ENCODE assay signal across 1 cellular context in the genomic region with DNA sequence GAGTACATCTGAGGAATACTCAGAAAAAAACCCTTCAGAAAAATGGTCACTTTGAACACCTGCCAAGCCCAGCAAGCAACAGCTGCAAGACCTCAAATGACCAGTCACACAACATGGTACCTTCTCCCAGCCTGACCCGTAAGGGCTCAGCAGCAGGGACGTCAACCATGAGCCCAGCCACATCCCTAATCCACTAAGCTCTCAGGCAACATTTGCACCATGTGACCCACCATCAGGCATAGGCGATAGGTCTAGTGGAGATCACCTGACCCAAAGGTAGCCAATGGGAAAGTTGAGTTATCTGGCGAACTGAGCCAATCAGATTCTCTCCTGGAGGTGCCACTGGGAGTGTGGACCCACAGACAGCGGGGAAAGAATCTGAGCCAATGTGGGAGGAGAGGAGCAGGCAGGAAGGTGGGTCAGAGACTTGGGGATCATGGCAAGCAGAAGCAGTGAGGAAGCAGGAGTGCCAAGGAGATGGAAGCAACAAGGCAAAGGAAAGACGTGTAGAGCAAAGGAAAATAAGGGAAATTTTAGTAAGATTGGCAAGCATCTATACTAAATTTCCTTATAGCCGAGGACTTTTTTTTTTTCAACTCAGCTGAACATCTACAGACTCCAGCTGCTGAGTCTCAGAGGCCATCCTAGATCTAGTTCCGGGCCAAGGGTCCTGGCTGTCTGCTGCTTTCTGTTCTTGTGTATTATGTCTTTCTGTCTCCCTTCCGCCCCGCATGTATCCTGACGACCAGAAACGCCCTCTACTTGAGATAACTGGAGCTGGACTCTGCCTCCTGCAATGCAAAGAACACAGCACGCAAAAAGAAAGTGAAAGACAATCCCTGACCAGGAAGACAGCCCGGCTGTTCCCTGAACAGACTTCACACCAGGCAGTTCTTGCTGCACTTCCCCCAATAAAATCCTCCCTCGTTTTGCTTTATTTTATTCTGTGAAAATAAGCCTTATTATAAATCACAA.
TF ChIP-seq lines count a peak whose summit lies in the region.

No MANE protein-coding gene starts in this region.

TF ChIP-seq in HepG2, 621 proteins besides CTCF, POLR2A, EP300 and RAD21 (continued from another document and continues in another):
- TF ChIP-seq, protein P1, sequence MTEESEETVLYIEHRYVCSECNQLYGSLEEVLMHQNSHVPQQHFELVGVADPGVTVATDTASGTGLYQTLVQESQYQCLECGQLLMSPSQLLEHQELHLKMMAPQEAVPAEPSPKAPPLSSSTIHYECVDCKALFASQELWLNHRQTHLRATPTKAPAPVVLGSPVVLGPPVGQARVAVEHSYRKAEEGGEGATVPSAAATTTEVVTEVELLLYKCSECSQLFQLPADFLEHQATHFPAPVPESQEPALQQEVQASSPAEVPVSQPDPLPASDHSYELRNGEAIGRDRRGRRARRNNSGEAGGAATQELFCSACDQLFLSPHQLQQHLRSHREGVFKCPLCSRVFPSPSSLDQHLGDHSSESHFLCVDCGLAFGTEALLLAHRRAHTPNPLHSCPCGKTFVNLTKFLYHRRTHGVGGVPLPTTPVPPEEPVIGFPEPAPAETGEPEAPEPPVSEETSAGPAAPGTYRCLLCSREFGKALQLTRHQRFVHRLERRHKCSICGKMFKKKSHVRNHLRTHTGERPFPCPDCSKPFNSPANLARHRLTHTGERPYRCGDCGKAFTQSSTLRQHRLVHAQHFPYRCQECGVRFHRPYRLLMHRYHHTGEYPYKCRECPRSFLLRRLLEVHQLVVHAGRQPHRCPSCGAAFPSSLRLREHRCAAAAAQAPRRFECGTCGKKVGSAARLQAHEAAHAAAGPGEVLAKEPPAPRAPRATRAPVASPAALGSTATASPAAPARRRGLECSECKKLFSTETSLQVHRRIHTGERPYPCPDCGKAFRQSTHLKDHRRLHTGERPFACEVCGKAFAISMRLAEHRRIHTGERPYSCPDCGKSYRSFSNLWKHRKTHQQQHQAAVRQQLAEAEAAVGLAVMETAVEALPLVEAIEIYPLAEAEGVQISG (CRISPR knock-in tag; IDR thresholded peaks at IDR 0.05) = peak; percentile 35
- TF ChIP-seq, protein P2, sequence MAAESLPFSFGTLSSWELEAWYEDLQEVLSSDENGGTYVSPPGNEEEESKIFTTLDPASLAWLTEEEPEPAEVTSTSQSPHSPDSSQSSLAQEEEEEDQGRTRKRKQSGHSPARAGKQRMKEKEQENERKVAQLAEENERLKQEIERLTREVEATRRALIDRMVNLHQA (CRISPR knock-in tag; IDR thresholded peaks at IDR 0.05) = no peak
- no peak for TF ChIP-seq ZNF598 (CRISPR knock-in tag; IDR thresholded peaks at IDR 0.05; ENCODE audit: borderline replicate concordance)
- no peak for TF ChIP-seq ZNF232 (CRISPR knock-in tag; IDR thresholded peaks at IDR 0.05; ENCODE audit: borderline replicate concordance)
- no peak for TF ChIP-seq ZNF891 (CRISPR knock-in tag; IDR thresholded peaks at IDR 0.05)
- no peak for TF ChIP-seq ZNF816 (CRISPR knock-in tag; IDR thresholded peaks at IDR 0.05; ENCODE audit: borderline replicate concordance)
- no peak; the same call in 1 of the 2 replicates for TF ChIP-seq ZNF331 (CRISPR knock-in tag; IDR thresholded peaks at IDR 0.05)
- TF ChIP-seq ZNF781 (CRISPR knock-in tag; IDR thresholded peaks at IDR 0.05; ENCODE audit: borderline replicate concordance, not compliant biosample characterization) = peak; percentile 43
- no peak; the same call in 1 of the 2 replicates for TF ChIP-seq SIX1 (CRISPR knock-in tag; IDR thresholded peaks at IDR 0.05; ENCODE audit: borderline replicate concordance)
- TF ChIP-seq, protein P3, sequence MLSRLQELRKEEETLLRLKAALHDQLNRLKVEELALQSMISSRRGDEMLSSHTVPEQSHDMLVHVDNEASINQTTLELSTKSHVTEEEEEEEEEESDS (CRISPR knock-in tag; IDR thresholded peaks at IDR 0.05; ENCODE audit: borderline replicate concordance) = no peak
- TF ChIP-seq NFYB (CRISPR knock-in tag; IDR thresholded peaks at IDR 0.05) = peak; percentile 50
- peak; percentile 51; the same call in 1 of the 2 replicates for TF ChIP-seq PHF20 (CRISPR knock-in tag; IDR thresholded peaks at IDR 0.05)
- no peak for TF ChIP-seq MZF1 (CRISPR knock-in tag; IDR thresholded peaks at IDR 0.05; ENCODE audit: borderline replicate concordance)
- TF ChIP-seq, protein P4, sequence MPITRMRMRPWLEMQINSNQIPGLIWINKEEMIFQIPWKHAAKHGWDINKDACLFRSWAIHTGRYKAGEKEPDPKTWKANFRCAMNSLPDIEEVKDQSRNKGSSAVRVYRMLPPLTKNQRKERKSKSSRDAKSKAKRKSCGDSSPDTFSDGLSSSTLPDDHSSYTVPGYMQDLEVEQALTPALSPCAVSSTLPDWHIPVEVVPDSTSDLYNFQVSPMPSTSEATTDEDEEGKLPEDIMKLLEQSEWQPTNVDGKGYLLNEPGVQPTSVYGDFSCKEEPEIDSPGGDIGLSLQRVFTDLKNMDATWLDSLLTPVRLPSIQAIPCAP (CRISPR knock-in tag; IDR thresholded peaks at IDR 0.05; ENCODE audit: low read depth) = 0 out of 2 replicates have a peak, but pooled peaks have one; percentile 85
- TF ChIP-seq, protein P5, sequence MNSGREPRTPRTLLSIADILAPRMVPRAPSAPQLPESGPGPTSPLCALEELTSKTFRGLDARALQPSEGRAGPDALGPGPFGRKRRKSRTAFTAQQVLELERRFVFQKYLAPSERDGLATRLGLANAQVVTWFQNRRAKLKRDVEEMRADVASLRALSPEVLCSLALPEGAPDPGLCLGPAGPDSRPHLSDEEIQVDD (CRISPR knock-in tag; IDR thresholded peaks at IDR 0.05; ENCODE audit: borderline replicate concordance) = no peak
- TF ChIP-seq ZNF263 (CRISPR knock-in tag; IDR thresholded peaks at IDR 0.05) = no peak
- peak; percentile 53; the same call in 1 of the 2 replicates for TF ChIP-seq ELF1 (CRISPR knock-in tag; IDR thresholded peaks at IDR 0.05)
- TF ChIP-seq, protein P6, sequence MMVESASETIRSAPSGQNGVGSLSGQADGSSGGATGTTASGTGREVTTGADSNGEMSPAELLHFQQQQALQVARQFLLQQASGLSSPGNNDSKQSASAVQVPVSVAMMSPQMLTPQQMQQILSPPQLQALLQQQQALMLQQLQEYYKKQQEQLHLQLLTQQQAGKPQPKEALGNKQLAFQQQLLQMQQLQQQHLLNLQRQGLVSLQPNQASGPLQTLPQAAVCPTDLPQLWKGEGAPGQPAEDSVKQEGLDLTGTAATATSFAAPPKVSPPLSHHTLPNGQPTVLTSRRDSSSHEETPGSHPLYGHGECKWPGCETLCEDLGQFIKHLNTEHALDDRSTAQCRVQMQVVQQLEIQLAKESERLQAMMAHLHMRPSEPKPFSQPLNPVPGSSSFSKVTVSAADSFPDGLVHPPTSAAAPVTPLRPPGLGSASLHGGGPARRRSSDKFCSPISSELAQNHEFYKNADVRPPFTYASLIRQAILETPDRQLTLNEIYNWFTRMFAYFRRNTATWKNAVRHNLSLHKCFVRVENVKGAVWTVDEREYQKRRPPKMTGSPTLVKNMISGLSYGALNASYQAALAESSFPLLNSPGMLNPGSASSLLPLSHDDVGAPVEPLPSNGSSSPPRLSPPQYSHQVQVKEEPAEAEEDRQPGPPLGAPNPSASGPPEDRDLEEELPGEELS (CRISPR knock-in tag; IDR thresholded peaks at IDR 0.05) = 0 out of 2 replicates have a peak, but pooled peaks have one; percentile 27
- no peak for TF ChIP-seq ZFP82 (CRISPR knock-in tag; IDR thresholded peaks at IDR 0.05; ENCODE audit: borderline replicate concordance)
- TF ChIP-seq, protein P7, sequence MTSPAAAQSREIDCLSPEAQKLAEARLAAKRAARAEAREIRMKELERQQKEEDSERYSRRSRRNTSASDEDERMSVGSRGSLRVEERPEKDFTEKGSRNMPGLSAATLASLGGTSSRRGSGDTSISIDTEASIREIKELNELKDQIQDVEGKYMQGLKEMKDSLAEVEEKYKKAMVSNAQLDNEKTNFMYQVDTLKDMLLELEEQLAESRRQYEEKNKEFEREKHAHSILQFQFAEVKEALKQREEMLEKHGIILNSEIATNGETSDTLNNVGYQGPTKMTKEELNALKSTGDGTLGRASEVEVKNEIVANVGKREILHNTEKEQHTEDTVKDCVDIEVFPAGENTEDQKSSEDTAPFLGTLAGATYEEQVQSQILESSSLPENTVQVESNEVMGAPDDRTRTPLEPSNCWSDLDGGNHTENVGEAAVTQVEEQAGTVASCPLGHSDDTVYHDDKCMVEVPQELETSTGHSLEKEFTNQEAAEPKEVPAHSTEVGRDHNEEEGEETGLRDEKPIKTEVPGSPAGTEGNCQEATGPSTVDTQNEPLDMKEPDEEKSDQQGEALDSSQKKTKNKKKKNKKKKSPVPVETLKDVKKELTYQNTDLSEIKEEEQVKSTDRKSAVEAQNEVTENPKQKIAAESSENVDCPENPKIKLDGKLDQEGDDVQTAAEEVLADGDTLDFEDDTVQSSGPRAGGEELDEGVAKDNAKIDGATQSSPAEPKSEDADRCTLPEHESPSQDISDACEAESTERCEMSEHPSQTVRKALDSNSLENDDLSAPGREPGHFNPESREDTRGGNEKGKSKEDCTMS (CRISPR knock-in tag; conservative IDR thresholded peaks at IDR 0.05) = no peak
- peak; percentile 61; the same call in 1 of the 2 replicates for TF ChIP-seq HNF4A (CRISPR knock-in tag; IDR thresholded peaks at IDR 0.05)
- TF ChIP-seq GABPA (IDR thresholded peaks at IDR 0.05; ENCODE audit: low read depth, low read length) = peak; percentile 43
- TF ChIP-seq GABPA (CRISPR knock-in tag; IDR thresholded peaks at IDR 0.05; ENCODE audit: low read depth) = peak; percentile 87
- TF ChIP-seq, protein P8, sequence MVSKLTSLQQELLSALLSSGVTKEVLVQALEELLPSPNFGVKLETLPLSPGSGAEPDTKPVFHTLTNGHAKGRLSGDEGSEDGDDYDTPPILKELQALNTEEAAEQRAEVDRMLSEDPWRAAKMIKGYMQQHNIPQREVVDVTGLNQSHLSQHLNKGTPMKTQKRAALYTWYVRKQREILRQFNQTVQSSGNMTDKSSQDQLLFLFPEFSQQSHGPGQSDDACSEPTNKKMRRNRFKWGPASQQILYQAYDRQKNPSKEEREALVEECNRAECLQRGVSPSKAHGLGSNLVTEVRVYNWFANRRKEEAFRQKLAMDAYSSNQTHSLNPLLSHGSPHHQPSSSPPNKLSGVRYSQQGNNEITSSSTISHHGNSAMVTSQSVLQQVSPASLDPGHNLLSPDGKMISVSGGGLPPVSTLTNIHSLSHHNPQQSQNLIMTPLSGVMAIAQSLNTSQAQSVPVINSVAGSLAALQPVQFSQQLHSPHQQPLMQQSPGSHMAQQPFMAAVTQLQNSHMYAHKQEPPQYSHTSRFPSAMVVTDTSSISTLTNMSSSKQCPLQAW (CRISPR knock-in tag; IDR thresholded peaks at IDR 0.05) = no peak
- no peak for TF ChIP-seq HOXA9 (CRISPR knock-in tag; IDR thresholded peaks at IDR 0.05; ENCODE audit: borderline replicate concordance)
- TF ChIP-seq, protein P9, sequence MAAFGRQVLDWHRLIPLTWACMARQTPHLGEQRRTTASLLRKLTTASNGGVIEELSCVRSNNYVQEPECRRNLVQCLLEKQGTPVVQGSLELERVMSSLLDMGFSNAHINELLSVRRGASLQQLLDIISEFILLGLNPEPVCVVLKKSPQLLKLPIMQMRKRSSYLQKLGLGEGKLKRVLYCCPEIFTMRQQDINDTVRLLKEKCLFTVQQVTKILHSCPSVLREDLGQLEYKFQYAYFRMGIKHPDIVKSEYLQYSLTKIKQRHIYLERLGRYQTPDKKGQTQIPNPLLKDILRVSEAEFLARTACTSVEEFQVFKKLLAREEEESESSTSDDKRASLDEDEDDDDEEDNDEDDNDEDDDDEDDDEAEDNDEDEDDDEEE (CRISPR knock-in tag; IDR thresholded peaks at IDR 0.05) = no peak
- no peak for TF ChIP-seq ZNF543 (CRISPR knock-in tag; IDR thresholded peaks at IDR 0.05)
- no peak for TF ChIP-seq RFXAP (CRISPR knock-in tag; IDR thresholded peaks at IDR 0.05; ENCODE audit: borderline replicate concordance)
- TF ChIP-seq MIXL1 (CRISPR knock-in tag; IDR thresholded peaks at IDR 0.05) = no peak
- TF ChIP-seq, protein P10, sequence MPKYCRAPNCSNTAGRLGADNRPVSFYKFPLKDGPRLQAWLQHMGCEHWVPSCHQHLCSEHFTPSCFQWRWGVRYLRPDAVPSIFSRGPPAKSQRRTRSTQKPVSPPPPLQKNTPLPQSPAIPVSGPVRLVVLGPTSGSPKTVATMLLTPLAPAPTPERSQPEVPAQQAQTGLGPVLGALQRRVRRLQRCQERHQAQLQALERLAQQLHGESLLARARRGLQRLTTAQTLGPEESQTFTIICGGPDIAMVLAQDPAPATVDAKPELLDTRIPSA (CRISPR knock-in tag; IDR thresholded peaks at IDR 0.05; ENCODE audit: borderline replicate concordance) = no peak
- TF ChIP-seq HES4 (CRISPR knock-in tag; IDR thresholded peaks at IDR 0.05; ENCODE audit: borderline replicate concordance) = no peak
- TF ChIP-seq ZNF160 (CRISPR knock-in tag; IDR thresholded peaks at IDR 0.05) = no peak
- no peak for TF ChIP-seq ESRRA (CRISPR knock-in tag; IDR thresholded peaks at IDR 0.05; ENCODE audit: low read depth)
- no peak for TF ChIP-seq ZNF468 (CRISPR knock-in tag; IDR thresholded peaks at IDR 0.05)
- TF ChIP-seq ZNF441 (CRISPR knock-in tag; IDR thresholded peaks at IDR 0.05; ENCODE audit: borderline replicate concordance) = no peak
- TF ChIP-seq, protein P11, sequence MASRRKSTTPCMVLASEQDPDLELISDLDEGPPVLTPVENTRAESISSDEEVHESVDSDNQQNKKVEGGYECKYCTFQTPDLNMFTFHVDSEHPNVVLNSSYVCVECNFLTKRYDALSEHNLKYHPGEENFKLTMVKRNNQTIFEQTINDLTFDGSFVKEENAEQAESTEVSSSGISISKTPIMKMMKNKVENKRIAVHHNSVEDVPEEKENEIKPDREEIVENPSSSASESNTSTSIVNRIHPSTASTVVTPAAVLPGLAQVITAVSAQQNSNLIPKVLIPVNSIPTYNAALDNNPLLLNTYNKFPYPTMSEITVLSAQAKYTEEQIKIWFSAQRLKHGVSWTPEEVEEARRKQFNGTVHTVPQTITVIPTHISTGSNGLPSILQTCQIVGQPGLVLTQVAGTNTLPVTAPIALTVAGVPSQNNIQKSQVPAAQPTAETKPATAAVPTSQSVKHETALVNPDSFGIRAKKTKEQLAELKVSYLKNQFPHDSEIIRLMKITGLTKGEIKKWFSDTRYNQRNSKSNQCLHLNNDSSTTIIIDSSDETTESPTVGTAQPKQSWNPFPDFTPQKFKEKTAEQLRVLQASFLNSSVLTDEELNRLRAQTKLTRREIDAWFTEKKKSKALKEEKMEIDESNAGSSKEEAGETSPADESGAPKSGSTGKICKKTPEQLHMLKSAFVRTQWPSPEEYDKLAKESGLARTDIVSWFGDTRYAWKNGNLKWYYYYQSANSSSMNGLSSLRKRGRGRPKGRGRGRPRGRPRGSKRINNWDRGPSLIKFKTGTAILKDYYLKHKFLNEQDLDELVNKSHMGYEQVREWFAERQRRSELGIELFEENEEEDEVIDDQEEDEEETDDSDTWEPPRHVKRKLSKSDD (CRISPR knock-in tag; IDR thresholded peaks at IDR 0.05; ENCODE audit: low read depth) = no peak
- TF ChIP-seq ZNF225 (CRISPR knock-in tag; IDR thresholded peaks at IDR 0.05) = no peak
- peak; percentile 100 for TF ChIP-seq IRF2 (CRISPR knock-in tag; IDR thresholded peaks at IDR 0.05)
- TF ChIP-seq, protein P12, sequence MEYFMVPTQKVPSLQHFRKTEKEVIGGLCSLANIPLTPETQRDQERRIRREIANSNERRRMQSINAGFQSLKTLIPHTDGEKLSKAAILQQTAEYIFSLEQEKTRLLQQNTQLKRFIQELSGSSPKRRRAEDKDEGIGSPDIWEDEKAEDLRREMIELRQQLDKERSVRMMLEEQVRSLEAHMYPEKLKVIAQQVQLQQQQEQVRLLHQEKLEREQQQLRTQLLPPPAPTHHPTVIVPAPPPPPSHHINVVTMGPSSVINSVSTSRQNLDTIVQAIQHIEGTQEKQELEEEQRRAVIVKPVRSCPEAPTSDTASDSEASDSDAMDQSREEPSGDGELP (IDR thresholded peaks at IDR 0.05; ENCODE audit: borderline replicate concordance, low read depth) = 0 out of 2 replicates have a peak, but pooled peaks have one; percentile 20
- TF ChIP-seq MED1 (CRISPR knock-in tag; IDR thresholded peaks at IDR 0.05) = peak; percentile 42; the same call in 1 of the 2 replicates
- TF ChIP-seq ZNF33B (CRISPR knock-in tag; IDR thresholded peaks at IDR 0.05) = no peak
- no peak for TF ChIP-seq ZNF224 (CRISPR knock-in tag; IDR thresholded peaks at IDR 0.05)
- TF ChIP-seq TSC22D2 (CRISPR knock-in tag; IDR thresholded peaks at IDR 0.05; ENCODE audit: borderline replicate concordance) = peak; percentile 23; the same call in 1 of the 2 replicates
